Comparison of ENCODE assay signal across 16 cellular contexts in the genomic region with DNA sequence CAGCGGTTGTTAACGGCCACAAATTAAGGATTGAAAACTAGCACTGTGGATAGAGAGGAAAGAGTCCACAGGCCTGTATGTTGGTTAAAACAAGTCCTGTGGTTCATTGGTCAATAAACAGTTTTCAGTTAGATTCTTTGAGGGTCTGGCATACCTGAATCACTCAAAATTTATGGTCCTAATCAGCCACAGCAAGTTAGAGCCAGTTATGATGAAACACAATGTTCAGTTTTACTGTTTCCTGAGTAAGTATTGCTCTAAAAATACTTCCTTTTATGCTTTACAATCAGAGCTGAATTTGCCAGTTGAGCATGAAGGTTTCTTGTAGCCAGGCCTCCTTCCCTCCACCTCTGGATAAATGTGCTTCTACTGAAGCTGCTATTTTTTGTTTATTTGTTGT. TPM values are rescaled to one million over a fixed set of nuclear protein-coding genes. Genes with fewer than 3 reads are reported as not detected.
A peak's percentile ranks its signal among the peaks of the same experiment; 100 is the strongest.
DNase-seq lines count a peak whose midpoint lies in the region; ATAC-seq and TF ChIP-seq lines count a peak whose summit lies in the region.
"Had no signal": no experiment of that assay in that cellular context is flagged by ENCODE, and none has a peak within 500 bp of the region (broad histone marks: within the 10 kb centered on the region; RNA-seq: fewer than 3 reads in every experiment).

No MANE protein-coding gene starts in this region.

- DNase-seq in GM04503 (ENCODE audit: low read depth), result peak; percentile 64
- peak; percentile 92 for DNase-seq in NOMO-1 treated with dmso at 0.1 percent for 144 hours (lab: John Stamatoyannopoulos, UW; ENCODE audit: unreplicated experiment)
- DNase-seq in fibroblast of villous mesenchyme (ENCODE audit: low read depth), result peak; percentile 70
- DNase-seq in thyroid gland, result no peak
- DNase-seq in psoas muscle, result no peak
- no peak for DNase-seq in chondrocyte (ENCODE audit: low spot score)
- DNase-seq in activated naive CD4-positive, alpha-beta T cell treated with anti-CD3 and anti-CD28 coated beads, Interleukin-2, amount 10 ng/mL, durations not matched to agents 7 days and 5 days, result no peak
- DNase-seq in glutamatergic neuron, result no peak
- DNase-seq: activated CD4-positive, alpha-beta T cell treated with anti-CD3 and anti-CD28 coated beads for 36 hours; aorta; gastrocnemius medialis; naive thymus-derived CD4-positive, alpha-beta T cell; NCI-H1092; OCI-M1; right lobe of liver; T-helper 2 cell had no signal

- TF ChIP-seq CTCF in fibroblast of villous mesenchyme (IDR thresholded peaks at IDR 0.05; ENCODE audit: insufficient read depth, low read depth, low read length) (no peak), thyroid gland (IDR thresholded peaks at IDR 0.05) (no peak), psoas muscle (IDR thresholded peaks at IDR 0.05) (no peak), chondrocyte (IDR thresholded peaks at IDR 0.05) (no peak), glutamatergic neuron (IDR thresholded peaks at IDR 0.05; ENCODE audit: partially characterized antibody, unreplicated experiment) (no peak)

- no peak overlapping the region for H3K4me3 Mint-ChIP-seq in chondrocyte (ENCODE audit: unreplicated experiment)
- H3K4me3 Mint-ChIP-seq in activated naive CD4-positive, alpha-beta T cell treated with anti-CD3 and anti-CD28 coated beads, Interleukin-2, amount 10 ng/mL, durations not matched to agents 7 days and 5 days, result no peak overlapping the region
- no peak overlapping the region for H3K4me3 Mint-ChIP-seq in glutamatergic neuron (ENCODE audit: unreplicated experiment)
- H3K4me3 Mint-ChIP-seq: activated CD4-positive, alpha-beta T cell treated with anti-CD3 and anti-CD28 coated beads for 36 hours; naive thymus-derived CD4-positive, alpha-beta T cell had no signal

- no peak for TF ChIP-seq POLR2A in thyroid gland (IDR thresholded peaks at IDR 0.05)

- H3K27ac Mint-ChIP-seq in chondrocyte (ENCODE audit: unreplicated experiment) (no peak overlapping the region), glutamatergic neuron (ENCODE audit: unreplicated experiment) (no peak overlapping the region)
- no peak overlapping the region for H3K27ac Mint-ChIP-seq in activated naive CD4-positive, alpha-beta T cell treated with anti-CD3 and anti-CD28 coated beads, Interleukin-2, amount 10 ng/mL, durations not matched to agents 7 days and 5 days
- H3K27ac Mint-ChIP-seq: activated CD4-positive, alpha-beta T cell treated with anti-CD3 and anti-CD28 coated beads for 36 hours; naive thymus-derived CD4-positive, alpha-beta T cell had no signal

- H3K4me1 Mint-ChIP-seq in chondrocyte (ENCODE audit: low read depth) (peaks cover 8% of the 10 kb centered on the region), glutamatergic neuron (ENCODE audit: low read depth, unreplicated experiment) (peaks cover 2% of the 10 kb centered on the region)
- H3K4me1 Mint-ChIP-seq in activated naive CD4-positive, alpha-beta T cell treated with anti-CD3 and anti-CD28 coated beads, Interleukin-2, amount 10 ng/mL, durations not matched to agents 7 days and 5 days, result peaks cover 7% of the 10 kb centered on the region

- no peak for ATAC-seq in psoas muscle
- ATAC-seq: activated CD4-positive, alpha-beta T cell treated with anti-CD3 and anti-CD28 coated beads for 36 hours; naive thymus-derived CD4-positive, alpha-beta T cell had no signal

- H3K4me1 ChIP-seq in thyroid gland, result peaks cover 0 to 34% of the 10 kb centered on the region in 2 donors
- no peaks in the 10 kb centered on the region for H3K4me1 ChIP-seq in psoas muscle
- H3K4me1 ChIP-seq: gastrocnemius medialis had no signal

- H3K4me3 ChIP-seq in fibroblast of villous mesenchyme (ENCODE audit: low read depth, low read length), result no peak overlapping the region
- H3K4me3 ChIP-seq in thyroid gland (replicated peaks in 1 of 3), result no peak overlapping the region
- no peak overlapping the region for H3K4me3 ChIP-seq in psoas muscle
- H3K4me3 ChIP-seq: gastrocnemius medialis, right lobe of liver had no signal

- H3K36me3 Mint-ChIP-seq in chondrocyte (ENCODE audit: low read depth) (no peaks in the 10 kb centered on the region), glutamatergic neuron (ENCODE audit: unreplicated experiment) (no peaks in the 10 kb centered on the region)
- H3K36me3 Mint-ChIP-seq in activated naive CD4-positive, alpha-beta T cell treated with anti-CD3 and anti-CD28 coated beads, Interleukin-2, amount 10 ng/mL, durations not matched to agents 7 days and 5 days, result no peaks in the 10 kb centered on the region
- H3K36me3 Mint-ChIP-seq: naive thymus-derived CD4-positive, alpha-beta T cell had no signal

- CTCF ChIA-PET in activated naive CD4-positive, alpha-beta T cell treated with anti-CD3 and anti-CD28 coated beads, Interleukin-2, amount 10 ng/mL, durations not matched to agents 7 days and 5 days (lab: Charles Lee), result no interaction called here

- no peaks in the 10 kb centered on the region for H3K9me3 Mint-ChIP-seq in chondrocyte (ENCODE audit: low read depth)
- H3K9me3 Mint-ChIP-seq in activated naive CD4-positive, alpha-beta T cell treated with anti-CD3 and anti-CD28 coated beads, Interleukin-2, amount 10 ng/mL, durations not matched to agents 7 days and 5 days, result no peaks in the 10 kb centered on the region
- peaks cover 3% of the 10 kb centered on the region for H3K9me3 Mint-ChIP-seq in glutamatergic neuron (ENCODE audit: unreplicated experiment)

- intact Hi-C loops in thyroid gland (cut with DNase I), result no loop called here
- intact Hi-C loops in psoas muscle (cut with DNase I), result no loop called here

- H3K27ac ChIP-seq in thyroid gland, result peak overlapping the region in 2 of 3 donors; percentile 71 to 85
- no peak overlapping the region for H3K27ac ChIP-seq in psoas muscle
- H3K27ac ChIP-seq: gastrocnemius medialis had no signal

- no peaks in the 10 kb centered on the region for H3K27me3 Mint-ChIP-seq in chondrocyte (ENCODE audit: low read depth)
- peaks cover 24% of the 10 kb centered on the region for H3K27me3 Mint-ChIP-seq in activated naive CD4-positive, alpha-beta T cell treated with anti-CD3 and anti-CD28 coated beads, Interleukin-2, amount 10 ng/mL, durations not matched to agents 7 days and 5 days
- no peaks in the 10 kb centered on the region for H3K27me3 Mint-ChIP-seq in glutamatergic neuron (ENCODE audit: unreplicated experiment)

- WGBS in thyroid gland, 2 donors, result 94 to 98% methylated on average over 2 of the region's 2 CpGs
- 47 to 92% (median 91%) methylated on average over 2 of the region's 2 CpGs for WGBS in psoas muscle, 3 donors

- H3K27me3 ChIP-seq in thyroid gland (no peaks in the 10 kb centered on the region), psoas muscle (ENCODE audit: insufficient read depth in 3 of 3, low read length in 2 of 3) (peaks cover 0 to 2% (median 0%) of the 10 kb centered on the region in 3 donors)
- H3K27me3 ChIP-seq: gastrocnemius medialis, right lobe of liver had no signal

- H3K9me3 ChIP-seq in thyroid gland (no peaks in the 10 kb centered on the region), psoas muscle (no peaks in the 10 kb centered on the region)
- H3K9me3 ChIP-seq: gastrocnemius medialis, right lobe of liver had no signal

- H3K36me3 ChIP-seq in thyroid gland, result no peaks in the 10 kb centered on the region
- no peaks in the 10 kb centered on the region for H3K36me3 ChIP-seq in psoas muscle (ENCODE audit: insufficient read depth in 1 of 2, low read depth in 1 of 2)
- H3K36me3 ChIP-seq: gastrocnemius medialis, right lobe of liver had no signal

RNA-seq across cellular contexts. Expression of gene CAT, which starts 12.9 kb away (rescaled TPM):
- 49.9 and 71.7 TPM in 2 replicates for total RNA-seq in fibroblast of villous mesenchyme
- total RNA-seq in thyroid gland, result 100 to 1,000 TPM; 232 to 609 (median 451) TPM
- total RNA-seq in psoas muscle, result 10 to 100 TPM; 70.2 to 95.0 (median 87.7) TPM
- 100 to 1,000 TPM in 1 of 3 donors, 10 to 100 TPM in 2; 27.9 to 110 (median 57.8) TPM for polyA plus RNA-seq in psoas muscle
- 28.2 to 32.0 TPM (median 31.1 TPM) in 3 replicates for total RNA-seq in chondrocyte
- total RNA-seq in glutamatergic neuron (ENCODE audit: unreplicated experiment), result 22.9 TPM

Comparison
In these comparisons a context has a peak if more than half of its experiments do, and no peak if none do; other contexts are left out.
1. DNase-seq: peak in GM04503 (single experiment), NOMO-1 treated with dmso at 0.1 percent for 144 hours (single experiment) and fibroblast of villous mesenchyme (single experiment); none in thyroid gland (0 of 2), psoas muscle (0 of 2), chondrocyte (single experiment), activated naive CD4-positive, alpha-beta T cell treated with anti-CD3 and anti-CD28 coated beads, Interleukin-2, amount 10 ng/mL, durations not matched to agents 7 days and 5 days (single experiment) and glutamatergic neuron (single experiment).